25 cellular contexts compared by ENCODE assay signal in the genomic region with DNA sequence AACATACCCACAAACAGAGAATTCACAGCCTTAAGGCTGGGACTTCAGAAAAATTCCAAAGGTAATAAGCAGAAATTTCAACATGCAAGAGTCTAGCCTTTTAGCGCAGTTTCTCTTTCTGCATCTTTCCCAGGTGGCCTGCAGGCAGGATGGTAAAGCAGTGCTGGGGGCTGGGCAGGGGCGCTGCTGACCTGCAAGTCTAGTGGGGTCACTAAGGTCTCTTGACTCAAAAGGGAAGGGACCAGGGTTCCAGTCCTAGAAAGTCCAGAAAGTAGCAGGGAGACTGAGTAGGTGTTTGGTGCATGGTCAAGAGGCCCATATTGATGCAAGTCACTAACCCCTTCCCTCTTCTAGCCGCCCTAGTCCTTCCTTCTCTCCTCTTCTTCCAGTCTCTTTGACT.
A peak's percentile ranks its signal among the peaks of the same experiment; 100 is the strongest.
DNase-seq lines count a peak whose midpoint lies in the region; ATAC-seq and TF ChIP-seq lines count a peak whose summit lies in the region.
"Had no signal": no experiment of that assay in that cellular context is flagged by ENCODE, and none has a peak within 500 bp of the region (broad histone marks: within the 10 kb centered on the region; RNA-seq: fewer than 3 reads in every experiment).

No MANE protein-coding gene starts in this region.

- H2BK5ac ChIP-seq in H9 (ENCODE audit: insufficient read length, low read length) = no peak overlapping the region
- H2BK5ac ChIP-seq in trophoblast cell (ENCODE audit: low read depth, low read length, poor library complexity) = no peak overlapping the region

- H3K4ac ChIP-seq in H9 (ENCODE audit: low read depth, low read length) (no peak overlapping the region), trophoblast cell (ENCODE audit: low read depth, low read length) (no peak overlapping the region)

- intact Hi-C loops in activated naive CD4-positive, alpha-beta T cell treated with anti-CD3 and anti-CD28 coated beads for 36 hours (cut with micrococcal nuclease) = no loop called here

- no peak overlapping the region for H3K9ac ChIP-seq in H9 (ENCODE audit: extremely low read depth, insufficient read length, low read length)
- H3K9ac ChIP-seq in endodermal cell (ENCODE audit: extremely low read depth, low read length, poor library complexity, severe bottlenecking) = no peak overlapping the region
- no peak overlapping the region for H3K9ac ChIP-seq in trophoblast cell (ENCODE audit: low read length)
- H3K9ac ChIP-seq: BLaER1 treated with 17β-estradiol and CSF1 and Interleukin-3, amounts not matched to agents 10 nM and 100 nM; KMS-11 had no signal

- H2AK5ac ChIP-seq in H9 (ENCODE audit: insufficient read length, low read length) = no peak overlapping the region
- H2AK5ac ChIP-seq in trophoblast cell (ENCODE audit: low read length) = peak overlapping the region; percentile 35

- H3K23ac ChIP-seq in H9 (ENCODE audit: insufficient read length, low read depth, low read length) = no peak overlapping the region
- H3K23ac ChIP-seq in trophoblast cell (ENCODE audit: low read length) = no peak overlapping the region

- no peaks in the 10 kb centered on the region for H3K27me3 ChIP-seq in H9 (ENCODE audit: insufficient read depth, low read length)
- H3K27me3 ChIP-seq in endodermal cell (ENCODE audit: control insufficient read depth, insufficient read depth, low read length, poor library complexity, severe bottlenecking) = no peaks in the 10 kb centered on the region
- H3K27me3 ChIP-seq in trophoblast cell (ENCODE audit: insufficient read depth, low read length) = no peaks in the 10 kb centered on the region
- H3K27me3 ChIP-seq: BLaER1 treated with 17β-estradiol and CSF1 and Interleukin-3, amounts not matched to agents 10 nM and 100 nM; SJSA1 had no signal

- no peak overlapping the region for H4K5ac ChIP-seq in H9 (ENCODE audit: insufficient read length, low read depth, low read length)

- H3T11ph ChIP-seq in H9 (ENCODE audit: low read length) = no peak overlapping the region

- H3K79me1 ChIP-seq in H9 (ENCODE audit: insufficient read depth, low read depth, low read length, poor library complexity, severe bottlenecking) (no peaks in the 10 kb centered on the region), trophoblast cell (ENCODE audit: low read length) (peaks cover 27% of the 10 kb centered on the region)

- no peak overlapping the region for H3K56ac ChIP-seq in H9 (ENCODE audit: insufficient read length, low read depth, low read length)

- H4K12ac ChIP-seq in trophoblast cell (ENCODE audit: low read depth, low read length) = no peak overlapping the region

- H3K23me2 ChIP-seq in H9 (ENCODE audit: insufficient read length, low read depth, low read length, poor library complexity, severe bottlenecking) = no peaks in the 10 kb centered on the region

- H4K20me1 ChIP-seq in H9 (ENCODE audit: control insufficient read depth, insufficient read depth, insufficient read length) = no peaks in the 10 kb centered on the region
- H4K20me1 ChIP-seq: BLaER1 treated with 17β-estradiol and CSF1 and Interleukin-3, amounts not matched to agents 10 nM and 100 nM had no signal

- H4K91ac ChIP-seq in H9 (ENCODE audit: insufficient read length, low read depth, low read length) = no peak overlapping the region
- no peak overlapping the region for H4K91ac ChIP-seq in trophoblast cell (ENCODE audit: low read depth, low read length)

- H3K4me1 ChIP-seq in H9 (ENCODE audit: insufficient read depth, low read length) (peaks cover 5% of the 10 kb centered on the region; the same call in 1 of the 2 replicates), endodermal cell (ENCODE audit: control insufficient read depth, insufficient read depth, low read length) (peaks cover 6% of the 10 kb centered on the region), trophoblast cell (ENCODE audit: control insufficient read depth in 1 of 2, insufficient read depth in 2 of 2, low read length in 2 of 2) (peaks cover 8 to 12% of the 10 kb centered on the region in 2 experiments)

- no peak for DNase-seq in activated naive CD4-positive, alpha-beta T cell treated with anti-CD3 and anti-CD28 coated beads for 36 hours
- peak; percentile 14 for DNase-seq in H9
- DNase-seq in endodermal cell = peak; percentile 30
- no peak for DNase-seq in trophoblast cell
- no peak for DNase-seq in NAMALWA (ENCODE audit: low spot score)
- DNase-seq: AML-193; CD4-positive, alpha-beta T cell; DMS 273 treated with DMSO at 0.1 percent for 48 hours; DMS79 treated with DMSO at 0.1 percent for 48 hours; GF-D8; MM.1S; NCI-H1048; NCI-H1417; NCI-H1694; NCI-H2029 treated with DMSO at 0.1 percent for 48 hours; NCI-H2227 treated with DMSO at 0.1 percent for 48 hours; NCI-H526 treated with DMSO at 0.1 percent for 48 hours; PC-9; Right ventricle myocardium superior; RPMI8226 had no signal

- no peak for TF ChIP-seq CTCF in H9 (conservative IDR thresholded peaks at IDR 0.05)
- TF ChIP-seq CTCF in endodermal cell (conservative IDR thresholded peaks at IDR 0.05) = no peak

- H2BK12ac ChIP-seq in H9 (ENCODE audit: insufficient read length, low read depth, low read length) (no peak overlapping the region), trophoblast cell (ENCODE audit: low read length) (peak overlapping the region; percentile 32)

- no peak overlapping the region for H2BK20ac ChIP-seq in H9 (ENCODE audit: low read depth, low read length, poor library complexity, severe bottlenecking)

- no peaks in the 10 kb centered on the region for H3K9me3 Mint-ChIP-seq in activated naive CD4-positive, alpha-beta T cell treated with anti-CD3 and anti-CD28 coated beads, Interleukin-2, amount 50 U/mL, for 24 hours
- H3K9me3 Mint-ChIP-seq in activated naive CD4-positive, alpha-beta T cell treated with anti-CD3 and anti-CD28 coated beads for 36 hours = peaks cover 3% of the 10 kb centered on the region
- H3K9me3 Mint-ChIP-seq in H9 (no peaks in the 10 kb centered on the region; a peak in 1 of 5 replicates), endodermal cell (no peaks in the 10 kb centered on the region)
- H3K9me3 Mint-ChIP-seq: CD4-positive, alpha-beta T cell had no signal

- H3K9me3 ChIP-seq in H9 (ENCODE audit: control insufficient read depth, low read depth, low read length) (no peaks in the 10 kb centered on the region), endodermal cell (ENCODE audit: control insufficient read depth, low read length) (no peaks in the 10 kb centered on the region), trophoblast cell (ENCODE audit: insufficient read depth, low read depth, low read length) (no peaks in the 10 kb centered on the region)
- H3K9me3 ChIP-seq: BLaER1 treated with 17β-estradiol and CSF1 and Interleukin-3, amounts not matched to agents 10 nM and 100 nM; SJSA1 had no signal

- H2AFZ ChIP-seq in H9 (ENCODE audit: low read length) (no peak overlapping the region), trophoblast cell (ENCODE audit: insufficient read depth, low read length, poor library complexity) (no peak overlapping the region)
- H2AFZ ChIP-seq: PC-9 had no signal

- H3K36me3 ChIP-seq in endodermal cell (ENCODE audit: control insufficient read depth, insufficient read depth, low read length) (no peaks in the 10 kb centered on the region), trophoblast cell (ENCODE audit: control insufficient read depth in 1 of 2, insufficient read depth in 2 of 2, low read length in 2 of 2) (no peaks in the 10 kb centered on the region)
- H3K36me3 ChIP-seq: BLaER1 treated with 17β-estradiol and CSF1 and Interleukin-3, amounts not matched to agents 10 nM and 100 nM; SJSA1 had no signal

- H2BK120ac ChIP-seq in H9 (ENCODE audit: low read depth, low read length, poor library complexity, severe bottlenecking) (no peak overlapping the region), trophoblast cell (ENCODE audit: insufficient read depth, low read length, poor library complexity) (no peak overlapping the region)

- H2BK15ac ChIP-seq in H9 (ENCODE audit: low read depth, low read length) = no peak overlapping the region

- H3K4me2 ChIP-seq in H9 (ENCODE audit: insufficient read depth, insufficient read length, low read length) = no peak overlapping the region
- H3K4me2 ChIP-seq in trophoblast cell (ENCODE audit: low read length) = no peak overlapping the region
- H3K4me2 ChIP-seq: BLaER1 treated with 17β-estradiol and CSF1 and Interleukin-3, amounts not matched to agents 10 nM and 100 nM; KMS-11; PC-9 had no signal

- H3K4me1 Mint-ChIP-seq in activated naive CD4-positive, alpha-beta T cell treated with anti-CD3 and anti-CD28 coated beads, Interleukin-2, amount 50 U/mL, for 24 hours = peaks cover 6% of the 10 kb centered on the region
- H3K4me1 Mint-ChIP-seq in activated naive CD4-positive, alpha-beta T cell treated with anti-CD3 and anti-CD28 coated beads for 36 hours (ENCODE audit: low read depth) = peaks cover 14% of the 10 kb centered on the region
- H3K4me1 Mint-ChIP-seq in H9 (peaks cover 22 to 25% of the 10 kb centered on the region in 2 experiments), endodermal cell (peaks cover 25% of the 10 kb centered on the region)

- CTCF ChIA-PET in activated naive CD4-positive, alpha-beta T cell treated with anti-CD3 and anti-CD28 coated beads for 36 hours (lab: Charles Lee) = interaction anchor here (1.1 kb wide), 1 partner anchor 47 kb away, joined by 4 read pairs; no protein-coding TSS in a partner anchor

- H3K14ac ChIP-seq in H9 (ENCODE audit: insufficient read depth, low read length) = no peak overlapping the region; the same call in 1 of the 2 replicates
- H3K14ac ChIP-seq in trophoblast cell (ENCODE audit: low read length) = peak overlapping the region; percentile 35

- H3K4me3 ChIP-seq in endodermal cell (ENCODE audit: low read length) (no peak overlapping the region), trophoblast cell (ENCODE audit: low read depth, low read length) (no peak overlapping the region)
- H3K4me3 ChIP-seq: BLaER1 treated with 17β-estradiol and CSF1 and Interleukin-3, amounts not matched to agents 10 nM and 100 nM; PC-9; SJSA1 had no signal

- no peaks in the 10 kb centered on the region for H3K27me3 Mint-ChIP-seq in activated naive CD4-positive, alpha-beta T cell treated with anti-CD3 and anti-CD28 coated beads, Interleukin-2, amount 50 U/mL, for 24 hours
- no peaks in the 10 kb centered on the region for H3K27me3 Mint-ChIP-seq in activated naive CD4-positive, alpha-beta T cell treated with anti-CD3 and anti-CD28 coated beads for 36 hours (ENCODE audit: low read depth)
- H3K27me3 Mint-ChIP-seq in H9 (ENCODE audit: low read depth) = peaks cover 1% of the 10 kb centered on the region; the same call in 1 of the 2 replicates
- no peaks in the 10 kb centered on the region for H3K27me3 Mint-ChIP-seq in endodermal cell (ENCODE audit: insufficient read depth)
- H3K27me3 Mint-ChIP-seq: CD4-positive, alpha-beta T cell had no signal

- WGBS in H9 (ENCODE audit: extremely low coverage, insufficient read length, low lambda C conversion rate) = no CpG with 5 or more reads among the region's 3 CpGs
- 93% methylated on average over 3 of the region's 3 CpGs; no CpG with 5 or more reads in 1 of the 2 experiments for WGBS in endodermal cell (ENCODE audit: insufficient coverage in 1 of 2, insufficient read length in 1 of 2), 2 experiments
- WGBS in trophoblast cell (ENCODE audit: extremely low coverage, insufficient coverage, insufficient read length) = no CpG with 5 or more reads among the region's 3 CpGs

- H4K8ac ChIP-seq in H9 (replicated peaks; ENCODE audit: insufficient read length, low read depth, low read length) (no peak overlapping the region), trophoblast cell (ENCODE audit: low read depth, low read length) (no peak overlapping the region)

- no peak for ATAC-seq in GM18907 (IDR thresholded peaks at IDR 0.05; ENCODE audit: unreplicated experiment)

- H3K27ac Mint-ChIP-seq in activated naive CD4-positive, alpha-beta T cell treated with anti-CD3 and anti-CD28 coated beads, Interleukin-2, amount 50 U/mL, for 24 hours = peak overlapping the region; percentile 32
- H3K27ac Mint-ChIP-seq in activated naive CD4-positive, alpha-beta T cell treated with anti-CD3 and anti-CD28 coated beads for 36 hours = no peak overlapping the region
- H3K27ac Mint-ChIP-seq in H9 = no peak overlapping the region
- no peak overlapping the region for H3K27ac Mint-ChIP-seq in endodermal cell
- H3K27ac Mint-ChIP-seq: CD4-positive, alpha-beta T cell had no signal

- H3K27ac ChIP-seq in H9 (ENCODE audit: insufficient read length, low read depth, low read length) (no peak overlapping the region), endodermal cell (ENCODE audit: low read depth, low read length) (no peak overlapping the region), trophoblast cell (ENCODE audit: low read depth, low read length) (no peak overlapping the region)
- H3K27ac ChIP-seq: BLaER1 treated with 17β-estradiol and CSF1 and Interleukin-3, amounts not matched to agents 10 nM and 100 nM; KMS-11; PC-9; SJSA1 had no signal

- H3K79me2 ChIP-seq in H9 (ENCODE audit: insufficient read depth, low read length) = no peaks in the 10 kb centered on the region
- no peaks in the 10 kb centered on the region for H3K79me2 ChIP-seq in trophoblast cell (ENCODE audit: control insufficient read depth, insufficient read depth, low read length, poor library complexity)

- H3K18ac ChIP-seq in H9 (ENCODE audit: insufficient read length, low read depth, low read length) = no peak overlapping the region
- H3K18ac ChIP-seq in trophoblast cell (ENCODE audit: low read length) = no peak overlapping the region

- H3K36me3 Mint-ChIP-seq in activated naive CD4-positive, alpha-beta T cell treated with anti-CD3 and anti-CD28 coated beads, Interleukin-2, amount 50 U/mL, for 24 hours = no peaks in the 10 kb centered on the region
- no peaks in the 10 kb centered on the region for H3K36me3 Mint-ChIP-seq in activated naive CD4-positive, alpha-beta T cell treated with anti-CD3 and anti-CD28 coated beads for 36 hours (ENCODE audit: low read depth)
- H3K36me3 Mint-ChIP-seq in H9 (ENCODE audit: insufficient read depth in 1 of 3, low read depth in 3 of 3) (no peaks in the 10 kb centered on the region; a peak in 2 of 7 replicates), endodermal cell (ENCODE audit: low read depth) (no peaks in the 10 kb centered on the region)

- H3K4me3 Mint-ChIP-seq in activated naive CD4-positive, alpha-beta T cell treated with anti-CD3 and anti-CD28 coated beads, Interleukin-2, amount 50 U/mL, for 24 hours = no peak overlapping the region
- no peak overlapping the region for H3K4me3 Mint-ChIP-seq in activated naive CD4-positive, alpha-beta T cell treated with anti-CD3 and anti-CD28 coated beads for 36 hours
- H3K4me3 Mint-ChIP-seq in H9 (no peak overlapping the region), endodermal cell (no peak overlapping the region)
- H3K4me3 Mint-ChIP-seq: CD4-positive, alpha-beta T cell had no signal

Comparison
In these comparisons a context has a peak if more than half of its experiments do, and no peak if none do; other contexts are left out.
1. DNase-seq: peak in H9 (single experiment) and endodermal cell (single experiment); none in activated naive CD4-positive, alpha-beta T cell treated with anti-CD3 and anti-CD28 coated beads for 36 hours (single experiment), trophoblast cell (0 of 2) and NAMALWA (single experiment).